ENCODE assay signal across 24 cellular contexts in the genomic region with DNA sequence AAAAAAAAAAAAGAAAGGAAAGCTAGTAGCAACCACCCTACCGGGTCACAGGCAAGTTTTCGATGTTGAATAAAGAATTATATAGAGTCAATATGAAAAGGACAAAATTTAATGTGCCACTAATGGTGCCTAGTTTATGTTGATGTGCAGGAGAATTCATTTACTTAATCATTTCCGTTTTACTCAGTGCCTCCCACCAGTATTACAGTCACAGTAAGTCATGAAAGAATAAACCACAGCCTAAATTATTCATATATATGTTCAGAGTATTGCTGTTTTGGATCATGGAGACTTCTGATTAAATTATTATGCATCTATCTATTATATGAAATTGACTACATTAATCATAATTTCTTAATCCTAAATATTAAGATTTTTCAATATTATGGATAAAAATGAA.
"Had no signal": no experiment of that assay in that cellular context is flagged by ENCODE, and none has a peak within 500 bp of the region (broad histone marks: within the 10 kb centered on the region; RNA-seq: fewer than 3 reads in every experiment).

No MANE protein-coding gene starts in this region.

- FAIRE-seq: kidney, pancreas had no signal

- H3K4me3 Mint-ChIP-seq: memory B cell, mesothelial cell of epicardium, natural killer cell, neural crest cell had no signal

- H3K36me3 ChIP-seq: esophagus squamous epithelium, left ventricle myocardium inferior, lower lobe of right lung, pancreas, suprapubic skin, thyroid gland, upper lobe of right lung, vagina had no signal

- H2AFZ ChIP-seq: hepatocyte had no signal

- DNase-seq: cortex of kidney; effector memory CD4-positive, alpha-beta T cell; esophagus squamous epithelium; foreskin keratinocyte; head of caudate nucleus; kidney; left cardiac atrium; left ventricle myocardium inferior; lower lobe of right lung; natural killer cell; pancreas; right cardiac atrium; stimulated activated CD4-positive, alpha-beta T cell treated with anti-CD3 and anti-CD28 coated beads, Interleukin-2, amount 100 ng/mL, for 48 hours; stimulated activated naive CD8-positive, alpha-beta T cell treated with anti-CD3 and anti-CD28 coated beads, Interleukin-15, Interleukin-2, amounts not matched to agents 100 U/mL and 50 U/mL, for 24 hours; thyroid gland; upper lobe of right lung had no signal

- H3K4me1 Mint-ChIP-seq: natural killer cell had no signal

- H3K27ac ChIP-seq: esophagus squamous epithelium, foreskin keratinocyte, hepatocyte, left ventricle myocardium inferior, lower lobe of right lung, pancreas, suprapubic skin, thyroid gland, upper lobe of right lung, vagina had no signal

- H3K9me3 ChIP-seq: pancreas, thyroid gland, upper lobe of right lung, vagina had no signal

- H3K4me3 ChIP-seq: esophagus squamous epithelium, hepatocyte, left ventricle myocardium inferior, lower lobe of right lung, pancreas, smooth muscle cell, suprapubic skin, thyroid gland, upper lobe of right lung, vagina had no signal

- H3K27me3 ChIP-seq: esophagus squamous epithelium, foreskin keratinocyte, hepatocyte, pancreas, suprapubic skin, thyroid gland, upper lobe of right lung, vagina had no signal

- H3K27ac Mint-ChIP-seq: memory B cell, mesothelial cell of epicardium, natural killer cell, progenitor cell of endocrine pancreas had no signal

- H3K4me1 ChIP-seq: esophagus squamous epithelium, foreskin keratinocyte, lower lobe of right lung, suprapubic skin, upper lobe of right lung, vagina had no signal

- H3K27me3 Mint-ChIP-seq: memory B cell, progenitor cell of endocrine pancreas had no signal

- ATAC-seq: foreskin keratinocyte; left cardiac atrium; lower lobe of right lung; natural killer cell; pancreas; right cardiac atrium; stimulated activated naive CD8-positive, alpha-beta T cell treated with anti-CD3 and anti-CD28 coated beads, Interleukin-15, Interleukin-2, amounts not matched to agents 100 U/mL and 50 U/mL, for 24 hours; upper lobe of right lung had no signal

- H3K4me2 ChIP-seq: hepatocyte, smooth muscle cell had no signal
